Comparison of ENCODE assay signal across 23 cellular contexts in the genomic region with DNA sequence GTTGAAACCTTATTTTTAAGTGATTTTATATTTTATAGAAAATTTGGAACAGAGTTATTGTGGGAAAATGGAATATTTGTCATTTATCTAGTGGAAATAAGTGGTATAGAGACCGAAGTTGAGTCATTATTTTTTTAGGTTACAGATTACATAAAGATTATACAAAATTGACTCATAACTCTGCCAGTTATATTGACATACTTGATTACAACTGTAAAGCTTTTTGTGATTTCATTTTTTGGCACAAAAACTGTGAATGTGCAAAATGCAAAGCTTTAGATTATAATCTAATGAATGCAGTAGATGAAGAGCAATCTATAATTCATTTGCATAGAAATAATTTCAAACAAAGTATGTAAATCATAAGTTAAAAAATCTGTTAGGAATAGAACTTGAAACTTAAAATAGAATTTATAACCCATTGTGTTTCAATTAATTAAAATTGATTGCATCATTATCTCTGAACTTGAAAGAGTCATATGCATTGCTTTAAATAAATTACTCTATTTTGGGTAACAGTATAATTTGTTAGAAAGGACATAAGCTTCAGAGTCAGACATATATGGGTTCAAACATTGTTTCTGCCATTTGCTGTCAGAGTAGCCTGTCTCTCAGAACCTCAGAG.
"Had no signal": no experiment of that assay in that cellular context is flagged by ENCODE, and none has a peak within 500 bp of the region (broad histone marks: within the 10 kb centered on the region; RNA-seq: fewer than 3 reads in every experiment).

No MANE protein-coding gene starts in this region.

- H3K4me1 Mint-ChIP-seq: neural progenitor cell; stimulated activated naive CD8-positive, alpha-beta T cell treated with anti-CD3 and anti-CD28 coated beads, Interleukin-15, amount 100 ng/mL, for 72 hours had no signal

- H3K79me2 ChIP-seq: hepatocyte had no signal

- H3K27me3 ChIP-seq: colonic mucosa, foreskin keratinocyte, hepatocyte, neural progenitor cell, pancreas, spleen, transverse colon had no signal

- H3K36me3 ChIP-seq: colonic mucosa, neural progenitor cell, pancreas, thoracic aorta, transverse colon had no signal

- FAIRE-seq: pancreas had no signal

- H3K4me3 Mint-ChIP-seq: natural killer cell treated with Interleukin-12 subunit alpha and Interleukin-12 subunit beta and Interleukin-15 and Interleukin-18, amount 100 ng/mL, for 72 hours; neural progenitor cell; stimulated activated naive B cell treated with anti-CD40 and anti-IgM and Interleukin-4, amounts not matched to agents 10 μg/mL and 1 μg/mL and 100 μg/mL, for 72 hours; stimulated activated naive CD8-positive, alpha-beta T cell treated with anti-CD3 and anti-CD28 coated beads, Interleukin-15, amount 100 ng/mL, for 72 hours had no signal

- H3K36me3 Mint-ChIP-seq: natural killer cell treated with Interleukin-12 subunit alpha and Interleukin-12 subunit beta and Interleukin-15 and Interleukin-18, amount 100 ng/mL, for 72 hours had no signal

- H3K4me3 ChIP-seq: colonic mucosa, hepatocyte, lung, neural progenitor cell, pancreas, spleen, thoracic aorta, transverse colon had no signal

- H2AFZ ChIP-seq: hepatocyte, neural progenitor cell had no signal

- H3K9me3 ChIP-seq: colonic mucosa, pancreas, thoracic aorta, transverse colon had no signal

- H3K4me1 ChIP-seq: colonic mucosa, foreskin keratinocyte, pancreas, spleen, transverse colon had no signal

- H3K27me3 Mint-ChIP-seq: natural killer cell treated with Interleukin-12 subunit alpha and Interleukin-12 subunit beta and Interleukin-15 and Interleukin-18, amount 100 ng/mL, for 72 hours; progenitor cell of endocrine pancreas; stimulated activated naive B cell treated with anti-CD40 and anti-IgM and Interleukin-4, amounts not matched to agents 10 μg/mL and 1 μg/mL and 100 μg/mL, for 72 hours; stimulated activated naive CD8-positive, alpha-beta T cell treated with anti-CD3 and anti-CD28 coated beads, Interleukin-15, amount 100 ng/mL, for 72 hours had no signal

- H3K27ac ChIP-seq: colonic mucosa, foreskin keratinocyte, hepatocyte, neural progenitor cell, pancreas, spleen, thoracic aorta, transverse colon had no signal

- H3K27ac Mint-ChIP-seq: natural killer cell treated with Interleukin-12 subunit alpha and Interleukin-12 subunit beta and Interleukin-15 and Interleukin-18, amount 100 ng/mL, for 72 hours; neural progenitor cell; progenitor cell of endocrine pancreas; stimulated activated naive B cell treated with anti-CD40 and anti-IgM and Interleukin-4, amounts not matched to agents 10 μg/mL and 1 μg/mL and 100 μg/mL, for 72 hours; stimulated activated naive CD8-positive, alpha-beta T cell treated with anti-CD3 and anti-CD28 coated beads, Interleukin-15, amount 100 ng/mL, for 72 hours had no signal

- DNase-seq: colonic mucosa; dermis blood vessel endothelial cell; erythroblast; foreskin keratinocyte; head of caudate nucleus; left colon; left ventricle myocardium superior; midbrain; nucleus accumbens; pancreas; right cardiac atrium; spleen; stimulated activated CD4-positive, alpha-beta T cell treated with anti-CD3 and anti-CD28 coated beads, Interleukin-2, amount 100 ng/mL, for 24 hours; stimulated activated CD4-positive, alpha-beta T cell treated with anti-CD3 and anti-CD28 coated beads, Interleukin-4, amount 100 ng/mL, for 4 hours; stimulated activated naive B cell treated with anti-CD40 and anti-IgM and Interleukin-4, amounts not matched to agents 10 μg/mL and 1 μg/mL and 100 μg/mL, for 72 hours; stimulated activated naive CD8-positive, alpha-beta T cell treated with anti-CD3 and anti-CD28 coated beads, Interleukin-15, amount 100 ng/mL, for 72 hours; transverse colon had no signal

- H3K4me2 ChIP-seq: hepatocyte, neural progenitor cell had no signal

- ATAC-seq: foreskin keratinocyte; left colon; left ventricle myocardium superior; natural killer cell treated with Interleukin-12 subunit alpha and Interleukin-12 subunit beta and Interleukin-15 and Interleukin-18, amount 100 ng/mL, for 72 hours; pancreas; right cardiac atrium; stimulated activated naive B cell treated with anti-CD40 and anti-IgM and Interleukin-4, amounts not matched to agents 10 μg/mL and 1 μg/mL and 100 μg/mL, for 72 hours; stimulated activated naive CD8-positive, alpha-beta T cell treated with anti-CD3 and anti-CD28 coated beads, Interleukin-15, amount 100 ng/mL, for 72 hours had no signal

- H3K9me3 Mint-ChIP-seq: natural killer cell treated with Interleukin-12 subunit alpha and Interleukin-12 subunit beta and Interleukin-15 and Interleukin-18, amount 100 ng/mL, for 72 hours; stimulated activated naive B cell treated with anti-CD40 and anti-IgM and Interleukin-4, amounts not matched to agents 10 μg/mL and 1 μg/mL and 100 μg/mL, for 72 hours; stimulated activated naive CD8-positive, alpha-beta T cell treated with anti-CD3 and anti-CD28 coated beads, Interleukin-15, amount 100 ng/mL, for 72 hours had no signal

- H3K9ac ChIP-seq: neural progenitor cell had no signal
